In genomic region chr1:115877511-115877910, GRCh38 we compare ENCODE assay signal across 17 cellular contexts. TPM values are rescaled to one million over a fixed set of nuclear protein-coding genes. Genes with fewer than 3 reads are reported as not detected.
DNase-seq lines count a peak whose midpoint lies in the region; ATAC-seq and TF ChIP-seq lines count a peak whose summit lies in the region.
"Had no signal": no experiment of that assay in that cellular context is flagged by ENCODE, and none has a peak within 500 bp of the region (broad histone marks: within the 10 kb centered on the region; RNA-seq: fewer than 3 reads in every experiment).

No MANE protein-coding gene starts in this region.

- no peak overlapping the region for H3K14ac ChIP-seq in neuronal stem cell (ENCODE audit: low read length)

- DNase-seq in NCI-H345 (lab: John Stamatoyannopoulos, UW) (peak; percentile 66), choroid plexus epithelial cell (ENCODE audit: low read depth) (peak; percentile 2), neuronal stem cell (ENCODE audit: low spot score) (no peak), brain microvascular endothelial cell (no peak), NCI-H2081 treated with DMSO at 0.1 percent for 48 hours (lab: John Stamatoyannopoulos, UW) (no peak)
- DNase-seq in activated CD8-positive, alpha-beta memory T cell treated with anti-CD3 and anti-CD28 coated beads, Interleukin-2, amount 50 U/mL, for 48 hours = no peak
- DNase-seq: activated CD8-positive, alpha-beta memory T cell treated with anti-CD3 and anti-CD28 coated beads for 24 hours; CD4-positive, alpha-beta T cell; hippocampal formation; lower lobe of right lung; NCI-H226; small intestine; T1000 had no signal

- no peak overlapping the region for H2BK15ac ChIP-seq in neuronal stem cell (ENCODE audit: low read length)

- no peaks in the 10 kb centered on the region for H3K9me3 ChIP-seq in HEK293 (ENCODE audit: control insufficient read depth, insufficient read depth, low read depth, low read length)
- H3K9me3 ChIP-seq in neuronal stem cell (replicated peaks in 1 of 2; ENCODE audit: control insufficient read depth in 2 of 2, insufficient read depth in 1 of 2, low read depth in 1 of 2, low read length in 2 of 2) = no peaks in the 10 kb centered on the region
- H3K9me3 ChIP-seq: lower lobe of right lung had no signal

- TF ChIP-seq CTCF in HEK293 (tag by site-specific recombination; IDR thresholded peaks at IDR 0.05) (no peak), choroid plexus epithelial cell (conservative IDR thresholded peaks at IDR 0.05; ENCODE audit: low read depth, low read length) (no peak), brain microvascular endothelial cell (IDR thresholded peaks at IDR 0.05; ENCODE audit: low read depth, low read length, missing control alignments) (no peak)

- H2BK5ac ChIP-seq in neuronal stem cell (ENCODE audit: low read length) = no peak overlapping the region

- H3K4me1 ChIP-seq in HEK293 (ENCODE audit: control insufficient read depth, insufficient read depth, low read length) = no peaks in the 10 kb centered on the region
- peaks cover 0 to 2% of the 10 kb centered on the region in 2 donors for H3K4me1 ChIP-seq in neuronal stem cell (ENCODE audit: control insufficient read depth in 2 of 2, insufficient read depth in 1 of 2, low read depth in 1 of 2, low read length in 2 of 2)
- H3K4me1 ChIP-seq: lower lobe of right lung had no signal

- H3K9ac ChIP-seq in neuronal stem cell (ENCODE audit: low read depth, low read length, poor library complexity) = no peak overlapping the region
- H3K9ac ChIP-seq: KMS-11 had no signal

- H2AK5ac ChIP-seq in neuronal stem cell (ENCODE audit: low read depth, low read length) = no peak overlapping the region

- no peak overlapping the region for H4K8ac ChIP-seq in neuronal stem cell (ENCODE audit: low read depth, low read length)

- no peak overlapping the region for H3K4me2 ChIP-seq in neuronal stem cell (ENCODE audit: insufficient read depth, low read length, poor library complexity, severe bottlenecking)
- H3K4me2 ChIP-seq: KMS-11 had no signal

- H3K4me3 ChIP-seq in HEK293 (ENCODE audit: low read depth, low read length) (no peak overlapping the region), choroid plexus epithelial cell (ENCODE audit: low read depth, low read length) (no peak overlapping the region), neuronal stem cell (ENCODE audit: low read length in 2 of 2) (no peak overlapping the region), brain microvascular endothelial cell (ENCODE audit: low read depth, low read length) (no peak overlapping the region)
- H3K4me3 ChIP-seq: cardiac muscle cell, lower lobe of right lung had no signal

- in situ Hi-C loops in brain microvascular endothelial cell (cut with HindIII; ENCODE audit: low pct_ligation_motif_present, low sequenced_read_pairs) = no loop called here

- H3K36me3 ChIP-seq in HEK293 (ENCODE audit: control insufficient read depth in 2 of 2, insufficient read depth in 1 of 2, low read length in 2 of 2) = no peaks in the 10 kb centered on the region
- H3K36me3 ChIP-seq in neuronal stem cell (replicated peaks in 1 of 2; ENCODE audit: control insufficient read depth in 2 of 2, insufficient read depth in 2 of 2, low read length in 2 of 2) = no peaks in the 10 kb centered on the region
- H3K36me3 ChIP-seq in brain microvascular endothelial cell (replicated peaks) = no peaks in the 10 kb centered on the region
- H3K36me3 ChIP-seq: cardiac muscle cell, lower lobe of right lung had no signal

- POLR2A ChIA-PET in HEK293 (lab: Yijun Ruan, JAX) = no interaction called here

- H3K79me1 ChIP-seq in neuronal stem cell (ENCODE audit: low read depth, low read length) = no peaks in the 10 kb centered on the region

- H3K4ac ChIP-seq in neuronal stem cell (ENCODE audit: low read length) = no peak overlapping the region

- ATAC-seq in GM18907 (IDR thresholded peaks at IDR 0.05; ENCODE audit: unreplicated experiment) = no peak
- ATAC-seq: lower lobe of right lung had no signal

- CTCF ChIA-PET in HEK293 (lab: Yijun Ruan, JAX) = interaction anchor here (0.7 kb wide), 1 partner anchor 104 kb away, joined by 3 read pairs; no protein-coding TSS in a partner anchor

- H3K27me3 ChIP-seq in neuronal stem cell (ENCODE audit: control insufficient read depth in 3 of 3, insufficient read depth in 3 of 3, low read depth in 1 of 3, low read length in 3 of 3) (peaks cover 0 to 2% (median 0%) of the 10 kb centered on the region in 3 experiments), brain microvascular endothelial cell (replicated peaks) (no peaks in the 10 kb centered on the region)

- H3K18ac ChIP-seq in neuronal stem cell (ENCODE audit: low read length) = no peak overlapping the region

- no peak overlapping the region for H3K27ac ChIP-seq in HEK293 (ENCODE audit: extremely low read depth, low read depth, low read length)
- H3K27ac ChIP-seq in neuronal stem cell (replicated peaks; ENCODE audit: low read length) = no peak overlapping the region
- no peak overlapping the region for H3K27ac ChIP-seq in brain microvascular endothelial cell
- H3K27ac ChIP-seq: cardiac muscle cell, KMS-11, lower lobe of right lung had no signal

- H2BK12ac ChIP-seq in neuronal stem cell (ENCODE audit: low read length) = no peak overlapping the region

- H3K23ac ChIP-seq in neuronal stem cell (ENCODE audit: low read depth, low read length, poor library complexity) = no peak overlapping the region

- no peak overlapping the region for H4K91ac ChIP-seq in neuronal stem cell (ENCODE audit: low read depth, low read length, poor library complexity)

- H2AFZ ChIP-seq in neuronal stem cell (ENCODE audit: low read length) = peak overlapping the region; percentile 78

- no CpG with 5 or more reads among the region's 5 CpGs for WGBS in neuronal stem cell (ENCODE audit: extremely low coverage in 2 of 2, insufficient read length in 2 of 2, insufficient replicate concordance in 1 of 2), 2 donors

- no peak overlapping the region for H2BK120ac ChIP-seq in neuronal stem cell (ENCODE audit: low read depth, low read length)

TF ChIP-seq in HEK293, 187 proteins besides CTCF, POLR2A, EP300 and RAD21 (continues in another document):
- TF ChIP-seq ZBTB20 (tag by site-specific recombination; IDR thresholded peaks at IDR 0.05) = 0 out of 2 replicates have a peak, but pooled peaks have one; percentile 47
- peak; percentile 57; the same call in 1 of the 2 replicates for TF ChIP-seq ZNF660 (tag by site-specific recombination; IDR thresholded peaks at IDR 0.05)
- no peak for TF ChIP-seq SALL2 (tag by site-specific recombination; IDR thresholded peaks at IDR 0.05; ENCODE audit: borderline replicate concordance)
- no peak for TF ChIP-seq ZNF473 (tag by site-specific recombination; IDR thresholded peaks at IDR 0.05)
- no peak for TF ChIP-seq ZNF645 (tag by site-specific recombination; IDR thresholded peaks at IDR 0.05)
- TF ChIP-seq PRDM10 (tag by site-specific recombination; IDR thresholded peaks at IDR 0.05) = peak; percentile 83
- TF ChIP-seq ZNF2 (tag by site-specific recombination; IDR thresholded peaks at IDR 0.05) = no peak
- peak; percentile 60; the same call in 1 of the 2 replicates for TF ChIP-seq ZBTB44 (tag by site-specific recombination; IDR thresholded peaks at IDR 0.05)
- TF ChIP-seq ZIC2 (tag by site-specific recombination; IDR thresholded peaks at IDR 0.05) = peak; percentile 47

RNA-seq across cellular contexts. Expression of gene NHLH2, which starts 36.6 kb away (rescaled TPM):
- polyA plus RNA-seq in neuronal stem cell (2013, experiment 1 of 2) = 1.5 TPM
- polyA plus RNA-seq in neuronal stem cell (2013, experiment 2 of 2) = 1.6 TPM
- polyA plus RNA-seq: cardiac muscle cell, small intestine had no signal

Comparison
In these comparisons a context has a peak if more than half of its experiments do, and no peak if none do; other contexts are left out.
1. DNase-seq: peak in NCI-H345 (single experiment) and choroid plexus epithelial cell (single experiment); none in neuronal stem cell (single experiment), brain microvascular endothelial cell (single experiment), activated CD8-positive, alpha-beta memory T cell treated with anti-CD3 and anti-CD28 coated beads, Interleukin-2, amount 50 U/mL, for 48 hours (single experiment) and NCI-H2081 treated with DMSO at 0.1 percent for 48 hours (single experiment).